15 cellular contexts compared by ENCODE assay signal in genomic region chr12:50240792-50241114, GRCh38. TPM values are rescaled to one million over a fixed set of nuclear protein-coding genes. Genes with fewer than 3 reads are reported as not detected.
DNase-seq lines count a peak whose midpoint lies in the region; ATAC-seq and FAIRE-seq lines count a peak whose summit lies in the region.
"Had no signal": no experiment of that assay in that cellular context is flagged by ENCODE, and none has a peak within 500 bp of the region (broad histone marks: within the 10 kb centered on the region; RNA-seq: fewer than 3 reads in every experiment).

No MANE protein-coding gene starts in this region.

- H3K9ac ChIP-seq in adipocyte (ENCODE audit: low read length): peak overlapping the region; percentile 89

- H3K36me3 ChIP-seq in adipocyte (ENCODE audit: control insufficient read depth, insufficient read depth, low read length, severe bottlenecking) (peaks cover 6% of the 10 kb centered on the region), small intestine (ENCODE audit: control insufficient read depth in 2 of 2, insufficient read depth in 2 of 2, low read length in 2 of 2) (peaks cover 0 to 5% of the 10 kb centered on the region in 2 donors)

- in situ Hi-C loops in G401 (cut with HindIII; ENCODE audit: low sequenced_read_pairs): no loop called here

- peak overlapping the region; percentile 63 to 83 for H3K27ac ChIP-seq in small intestine (ENCODE audit: low read depth in 1 of 2, low read length in 1 of 2)

- DNase-seq in G401 (ENCODE audit: low spot score) (peak; percentile 27), adipocyte (ENCODE audit: low read depth) (no peak), left lobe of liver (ENCODE audit: low spot score) (no peak), small intestine (no peak), NCI-H128 (lab: John Stamatoyannopoulos, UW; ENCODE audit: unreplicated experiment) (no peak), DMS153 treated with DMSO at 0.1 percent for 48 hours (lab: John Stamatoyannopoulos, UW; ENCODE audit: unreplicated experiment) (no peak)
- DNase-seq: activated CD4-positive, alpha-beta T cell treated with anti-CD3 and anti-CD28 coated beads, Interleukin-2, amount 10 ng/mL, durations not matched to agents 24 days and 14 days; activated gamma-delta T cell; EL; natural killer cell; NCI-H1694 treated with DMSO at 0.1 percent for 48 hours; stimulated activated CD4-positive, alpha-beta T cell treated with anti-CD3 and anti-CD28 coated beads, Interleukin-15, amount 100 ng/mL, for 24 hours; stimulated activated CD8-positive, alpha-beta memory T cell treated with anti-CD3 and anti-CD28 coated beads, Interleukin-4, amount 100 ng/mL, for 48 hours had no signal

- no peak for FAIRE-seq in small intestine (lab: Jason Lieb, UNC)

- H3K4me3 ChIP-seq in adipocyte (ENCODE audit: low read length) (peak overlapping the region; percentile 69), small intestine (ENCODE audit: low read depth in 1 of 2, low read length in 2 of 2) (no peak overlapping the region)

- H3K4me1 ChIP-seq in adipocyte (ENCODE audit: control insufficient read depth, insufficient read depth, low read length) (peaks cover 55% of the 10 kb centered on the region), small intestine (ENCODE audit: control insufficient read depth in 2 of 2, insufficient read depth in 1 of 2, low read depth in 1 of 2, low read length in 1 of 2) (peaks cover 8 to 20% of the 10 kb centered on the region in 2 donors)

- H3K27me3 ChIP-seq in adipocyte (replicated peaks; ENCODE audit: control insufficient read depth, insufficient read depth, low read length): no peaks in the 10 kb centered on the region
- no peaks in the 10 kb centered on the region for H3K27me3 ChIP-seq in small intestine (ENCODE audit: control insufficient read depth in 2 of 2, insufficient read depth in 2 of 2, low read length in 2 of 2)

- H3K9me3 ChIP-seq in adipocyte (ENCODE audit: control insufficient read depth, low read length) (no peaks in the 10 kb centered on the region), small intestine (ENCODE audit: control insufficient read depth, low read depth) (no peaks in the 10 kb centered on the region)

- WGBS in small intestine, 3 donors: 15 to 46% (median 25%) methylated on average over 1 of the region's 1 CpG

- ATAC-seq in left lobe of liver (peak; percentile 16), HG03196 (IDR thresholded peaks at IDR 0.05; ENCODE audit: unreplicated experiment) (no peak), GM18873 (IDR thresholded peaks at IDR 0.05; ENCODE audit: low FRiP score, unreplicated experiment) (no peak)
- ATAC-seq: natural killer cell had no signal

RNA-seq across cellular contexts. Expression of gene LIMA1, which starts 42.6 kb away (rescaled TPM):
- total RNA-seq in G401 (2014; rRNA removed; shearing (Covaris generic)): 14.5 and 33.7 TPM in 2 replicates
- total RNA-seq in left lobe of liver: 8.7 TPM
- polyA plus RNA-seq in small intestine: 100 to 1,000 TPM in 2 of 3 donors, 10 to 100 TPM in 1; 89.7 to 125 (median 103) TPM
